In genomic region chr12:128109636-128110035, GRCh38 we compare ENCODE assay signal across 8 cellular contexts.
"Had no signal": no experiment of that assay in that cellular context is flagged by ENCODE, and none has a peak within 500 bp of the region (broad histone marks: within the 10 kb centered on the region; RNA-seq: fewer than 3 reads in every experiment).

No MANE protein-coding gene starts in this region.

- H3K9ac ChIP-seq: KMS-11 had no signal

- H3K4me3 ChIP-seq: K562 had no signal

- ATAC-seq: HepG2, K562 had no signal

- H3K27ac ChIP-seq: HL-60, KMS-11 had no signal

- H3K4me3 Mint-ChIP-seq: IgD-negative memory B cell had no signal

- DNase-seq: IMR-90, KBM-7, KG1 had no signal

- H3K4me2 ChIP-seq: KMS-11 had no signal

- H3K27ac Mint-ChIP-seq: IgD-negative memory B cell had no signal
